In the genomic region with DNA sequence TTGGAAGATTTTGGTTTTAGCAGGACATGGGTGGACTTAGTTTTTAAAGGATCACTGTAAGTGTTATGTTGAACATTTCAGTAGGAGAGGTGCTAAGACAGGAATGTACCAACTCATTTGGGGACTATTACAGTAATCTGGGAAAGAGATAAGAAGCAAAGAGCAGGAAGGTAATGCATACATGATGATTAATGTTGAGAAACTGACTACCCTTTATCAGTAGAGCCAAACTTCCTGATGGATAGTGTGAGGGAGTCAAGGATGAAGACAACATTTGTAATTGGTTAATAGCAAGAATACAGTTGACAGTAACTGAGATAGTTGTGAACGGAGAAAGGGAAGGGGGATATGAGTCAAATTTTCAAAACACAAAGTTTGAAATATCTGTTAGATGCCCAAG, we compare ENCODE assay signal across 19 cellular contexts.
"Had no signal": no experiment of that assay in that cellular context is flagged by ENCODE, and none has a peak within 500 bp of the region (broad histone marks: within the 10 kb centered on the region; RNA-seq: fewer than 3 reads in every experiment).

No MANE protein-coding gene starts in this region.

- H3K4me1 ChIP-seq: colonic mucosa, gastrocnemius medialis, heart right ventricle, psoas muscle, spleen, tibial artery, upper lobe of left lung had no signal

- DNase-seq: colonic mucosa; dermis blood vessel endothelial cell; gastrocnemius medialis; heart right ventricle; hypothalamus; kidney glomerular epithelial cell; mucosa of descending colon; naive thymus-derived CD8-positive, alpha-beta T cell; psoas muscle; spleen; stimulated activated CD4-positive, alpha-beta T cell treated with anti-CD3 and anti-CD28 coated beads, Interleukin-15, amount 100 ng/mL, for 24 hours; stimulated activated CD4-positive, alpha-beta T cell treated with anti-CD3 and anti-CD28 coated beads, Interleukin-1b, Interleukin-23, amount 100 ng/mL, for 48 hours; stimulated activated CD4-positive, alpha-beta T cell treated with anti-CD3 and anti-CD28 coated beads, Interleukin-4, amount 100 ng/mL, for 24 hours; tibial artery; upper lobe of left lung had no signal

- H3K36me3 ChIP-seq: colonic mucosa, gastrocnemius medialis, heart right ventricle, neutrophil, spleen, tibial artery, upper lobe of left lung had no signal

- ATAC-seq: esophagus mucosa; gastrocnemius medialis; heart right ventricle; mucosa of descending colon; naive thymus-derived CD8-positive, alpha-beta T cell; psoas muscle; sciatic nerve; stimulated activated memory B cell treated with anti-CD40 and anti-IgM and Interleukin-4, amounts not matched to agents 10 μg/mL and 1 μg/mL and 100 μg/mL, for 72 hours had no signal

- H3K4me3 ChIP-seq: colonic mucosa, gastrocnemius medialis, heart right ventricle, mucosa of descending colon, psoas muscle, spleen, tibial artery, upper lobe of left lung had no signal

- H3K9me3 ChIP-seq: colonic mucosa, gastrocnemius medialis, neutrophil, psoas muscle, tibial artery, upper lobe of left lung had no signal

- H3K27ac ChIP-seq: colonic mucosa, gastrocnemius medialis, heart right ventricle, neutrophil, psoas muscle, spleen, tibial artery, upper lobe of left lung had no signal

- H3K27me3 ChIP-seq: colonic mucosa, gastrocnemius medialis, heart right ventricle, neutrophil, spleen, tibial artery, upper lobe of left lung had no signal
